ENCODE assay signal across 18 cellular contexts in genomic region chr19:2970201-2970838, GRCh38. TPM values are rescaled to one million over a fixed set of nuclear protein-coding genes. Genes with fewer than 3 reads are reported as not detected.
DNase-seq lines count a peak whose midpoint lies in the region; ATAC-seq, FAIRE-seq and TF ChIP-seq lines count a peak whose summit lies in the region.
"Had no signal": no experiment of that assay in that cellular context is flagged by ENCODE, and none has a peak within 500 bp of the region (broad histone marks: within the 10 kb centered on the region; RNA-seq: fewer than 3 reads in every experiment).

No MANE protein-coding gene starts in this region.

- no TSS peak for BruUV-seq in IMR-90 (replicated peaks; lab: Mats Ljungman, UMichigan)

- POLR2A ChIA-PET in IMR-90 (lab: Charles Lee; ENCODE audit: unreplicated experiment): no interaction called here

- no peak overlapping the region for H3K4me3 Mint-ChIP-seq in astrocyte (ENCODE audit: unreplicated experiment)
- H3K4me3 Mint-ChIP-seq: activated CD8-positive, alpha-beta T cell treated with anti-CD3 and anti-CD28 coated beads for 36 hours; brain had no signal

- H3K9me1 ChIP-seq in IMR-90 (ENCODE audit: insufficient read depth, low read length): no peaks in the 10 kb centered on the region

- H4K8ac ChIP-seq in IMR-90 (ENCODE audit: low read depth in 2 of 2, low read length in 2 of 2): no peak overlapping the region

- H3K36me3 Mint-ChIP-seq in astrocyte (ENCODE audit: low read depth, unreplicated experiment): no peaks in the 10 kb centered on the region
- H3K36me3 Mint-ChIP-seq: brain had no signal

- dilution Hi-C loops in IMR-90 (cut with HindIII; ENCODE audit: low sequenced_read_pairs, unreplicated experiment): no loop called here

- no peak overlapping the region for H3K56ac ChIP-seq in IMR-90 (ENCODE audit: extremely low read depth, insufficient read depth, low read length)

- 40% methylated on average over 1 of the region's 9 CpGs; no CpG with 5 or more reads in 1 of the 2 experiments for WGBS in IMR-90 (ENCODE audit: extremely low coverage in 2 of 2, insufficient read length in 1 of 2), 2 experiments
- 61 to 84% (median 72%) methylated on average over 8 to 9 of the region's 9 CpGs for WGBS in spleen, 5 donors

- H4K20me1 ChIP-seq in IMR-90 (ENCODE audit: insufficient read depth, low read length) (no peaks in the 10 kb centered on the region), astrocyte (ENCODE audit: insufficient read depth, low read length) (no peaks in the 10 kb centered on the region)

- H2BK5ac ChIP-seq in IMR-90 (ENCODE audit: low read depth, low read length, poor library complexity, severe bottlenecking): no peak overlapping the region

- intact Hi-C loops in IMR-90 (cut with micrococcal nuclease): no loop called here
- intact Hi-C loops in spleen (cut with DNase I; ENCODE audit: low total_unique reads): loop anchor here (10.0 kb wide), 1 partner anchor 64 kb away; no protein-coding TSS in a partner anchor

- no peak overlapping the region for H2AK5ac ChIP-seq in IMR-90 (ENCODE audit: low read depth, low read length)

- H2BK20ac ChIP-seq in IMR-90 (ENCODE audit: low read depth, low read length): no peak overlapping the region

- TF ChIP-seq POLR2A in IMR-90 (IDR thresholded peaks at IDR 0.05; ENCODE audit: low read depth, low read length) (no peak), spleen (IDR thresholded peaks at IDR 0.05) (no peak)

- no peak overlapping the region for H3K14ac ChIP-seq in IMR-90 (replicated peaks; ENCODE audit: low read depth, low read length)

- no peak overlapping the region; the same call in 1 of the 2 replicates for H4K5ac ChIP-seq in IMR-90 (ENCODE audit: low read depth, low read length)

- H3K9ac ChIP-seq in IMR-90 (ENCODE audit: low read depth, low read length): no peak overlapping the region
- H3K9ac ChIP-seq in astrocyte (ENCODE audit: low read length): no peak overlapping the region

- H2BK120ac ChIP-seq in IMR-90 (ENCODE audit: low read depth, low read length): no peak overlapping the region

- H3K18ac ChIP-seq in IMR-90 (ENCODE audit: low read depth, low read length): no peak overlapping the region

- H3K36me3 ChIP-seq in IMR-90 (ENCODE audit: control insufficient read depth, insufficient read depth, low read length) (no peaks in the 10 kb centered on the region), astrocyte (ENCODE audit: insufficient read depth, low read length) (no peaks in the 10 kb centered on the region), spleen (no peaks in the 10 kb centered on the region)
- H3K36me3 ChIP-seq in effector memory CD4-positive, alpha-beta T cell (ENCODE audit: control insufficient read depth, insufficient read depth, low read length): no peaks in the 10 kb centered on the region
- H3K36me3 ChIP-seq: pancreas had no signal

- FAIRE-seq in astrocyte (lab: Jason Lieb, UNC): no peak
- FAIRE-seq: endometrium, GM12891, pancreas had no signal

- H2AFZ ChIP-seq in IMR-90 (replicated peaks; ENCODE audit: low read length, poor library complexity): no peak overlapping the region
- H2AFZ ChIP-seq in astrocyte (ENCODE audit: low read depth, low read length): no peak overlapping the region

- H3K4me2 ChIP-seq in IMR-90 (ENCODE audit: low read depth, low read length) (no peak overlapping the region), astrocyte (ENCODE audit: low read length) (no peak overlapping the region)

- H3K23ac ChIP-seq in IMR-90 (ENCODE audit: low read depth, low read length): no peak overlapping the region

- in situ Hi-C loops in IMR-90 (cut with MboI; ENCODE audit: low sequenced_read_pairs): loop anchor here (25.0 kb wide), 1 partner anchor 517 kb away; the partner anchor contains the start of genes SMIM24 and SMIM44

- no peak for TF ChIP-seq RAD21 in IMR-90 (IDR thresholded peaks at IDR 0.05; ENCODE audit: low read length)

- no peak overlapping the region for H2AK9ac ChIP-seq in IMR-90 (replicated peaks; ENCODE audit: low read depth, low read length, poor library complexity)

- peak; percentile 65 for ATAC-seq in IMR-90 (ENCODE audit: low read depth)
- ATAC-seq: activated CD8-positive, alpha-beta T cell treated with anti-CD3 and anti-CD28 coated beads for 36 hours had no signal

- H3K4me3 ChIP-seq in IMR-90 (ENCODE audit: insufficient read depth, low read depth, low read length): no peak overlapping the region
- H3K4me3 ChIP-seq in astrocyte (ENCODE audit: insufficient read depth, low read depth, low read length): no peak overlapping the region
- no peak overlapping the region for H3K4me3 ChIP-seq in spleen
- H3K4me3 ChIP-seq in effector memory CD4-positive, alpha-beta T cell (ENCODE audit: insufficient read depth, low read depth, low read length, poor library complexity, severe bottlenecking): no peak overlapping the region
- H3K4me3 ChIP-seq: pancreas had no signal

- DNase-seq in IMR-90: no peak
- DNase-seq in astrocyte (ENCODE audit: low read depth): peak; percentile 6
- DNase-seq in iris pigment epithelial cell (ENCODE audit: low read depth): peak; percentile 53
- no peak for DNase-seq in spleen
- no peak for DNase-seq in dermis blood vessel endothelial cell
- no peak for DNase-seq in SW 1271 (lab: John Stamatoyannopoulos, UW)
- no peak for DNase-seq in effector memory CD4-positive, alpha-beta T cell
- no peak for DNase-seq in medulla oblongata (ENCODE audit: extremely low spot score)
- DNase-seq: activated CD8-positive, alpha-beta T cell treated with anti-CD3 and anti-CD28 coated beads for 36 hours; C1 segment of cervical spinal cord; EL; NCI-H1436 treated with DMSO at 0.1 percent for 48 hours; pancreas; SHP77 treated with DMSO at 0.1 percent for 48 hours had no signal

- no peak overlapping the region for H2BK15ac ChIP-seq in IMR-90 (ENCODE audit: low read depth, low read length)

- no peaks in the 10 kb centered on the region for H3K4me1 Mint-ChIP-seq in astrocyte (ENCODE audit: low read depth, unreplicated experiment)

- no peak overlapping the region for H3K4ac ChIP-seq in IMR-90 (ENCODE audit: low read depth, low read length)

- no peaks in the 10 kb centered on the region for H3K9me3 Mint-ChIP-seq in astrocyte (ENCODE audit: unreplicated experiment)
- H3K9me3 Mint-ChIP-seq: activated CD8-positive, alpha-beta T cell treated with anti-CD3 and anti-CD28 coated beads for 36 hours; activated T-helper 2 cell treated with anti-CD3 and anti-CD28 coated beads, Interferon-gamma antibody, Interleukin-2, Interleukin-4, amounts not matched to agents 10 μg/mL and 5 μg/mL and 100 μg/mL, durations not matched to agents 14 hours and 24 hours and 36 hours; brain had no signal

- H3K27ac ChIP-seq in IMR-90 (ENCODE audit: insufficient read depth, low read length) (no peak overlapping the region), astrocyte (ENCODE audit: low read depth, low read length) (no peak overlapping the region), spleen (peak overlapping the region in 7 of 8 donors; percentile 55 to 85 (median 80))
- H3K27ac ChIP-seq in effector memory CD4-positive, alpha-beta T cell (ENCODE audit: insufficient read depth, low read length, poor library complexity, severe bottlenecking): no peak overlapping the region

- no peaks in the 10 kb centered on the region for H3K79me1 ChIP-seq in IMR-90 (ENCODE audit: low read depth in 1 of 2, low read length in 2 of 2)

- no peak overlapping the region for H4K91ac ChIP-seq in IMR-90 (ENCODE audit: insufficient read depth, low read depth, low read length)

- CTCF ChIA-PET in IMR-90 (lab: Yijun Ruan, JAX): no interaction called here

- H3K9me3 ChIP-seq in IMR-90 (ENCODE audit: control insufficient read depth, insufficient read depth, low read length) (no peaks in the 10 kb centered on the region), astrocyte (ENCODE audit: insufficient read depth, low read depth, low read length) (no peaks in the 10 kb centered on the region), spleen (no peaks in the 10 kb centered on the region)
- H3K9me3 ChIP-seq in effector memory CD4-positive, alpha-beta T cell (ENCODE audit: control insufficient read depth, low read length): no peaks in the 10 kb centered on the region
- H3K9me3 ChIP-seq: pancreas had no signal

- TF ChIP-seq CTCF in IMR-90 (conservative IDR thresholded peaks at IDR 0.05; ENCODE audit: low read depth, low read length) (no peak), astrocyte (IDR thresholded peaks at IDR 0.05; ENCODE audit: insufficient read depth, low read depth, low read length) (no peak), spleen (IDR thresholded peaks at IDR 0.05 in 8 of 11, conservative IDR thresholded peaks at IDR 0.05 in 3 of 11) (no peak)

- H3K27me3 ChIP-seq in IMR-90 (ENCODE audit: control insufficient read depth, insufficient read depth, low read length) (no peaks in the 10 kb centered on the region; the same call in 1 of the 2 replicates), astrocyte (ENCODE audit: insufficient read depth, low read length) (peaks cover 13% of the 10 kb centered on the region), spleen (replicated peaks in 1 of 7) (peaks cover 0 to 9% (median 0%) of the 10 kb centered on the region in 7 donors)
- H3K27me3 ChIP-seq in effector memory CD4-positive, alpha-beta T cell (replicated peaks; ENCODE audit: control insufficient read depth, insufficient read depth, low read length, poor library complexity, severe bottlenecking): no peaks in the 10 kb centered on the region
- H3K27me3 ChIP-seq: pancreas had no signal

- no peak overlapping the region for H3K27ac Mint-ChIP-seq in astrocyte (ENCODE audit: unreplicated experiment)
- H3K27ac Mint-ChIP-seq: activated CD8-positive, alpha-beta T cell treated with anti-CD3 and anti-CD28 coated beads for 36 hours; activated T-helper 2 cell treated with anti-CD3 and anti-CD28 coated beads, Interferon-gamma antibody, Interleukin-2, Interleukin-4, amounts not matched to agents 10 μg/mL and 5 μg/mL and 100 μg/mL, durations not matched to agents 14 hours and 24 hours and 36 hours had no signal

- peaks cover 4% of the 10 kb centered on the region; the same call in 1 of the 2 replicates for H3K4me1 ChIP-seq in IMR-90 (ENCODE audit: control insufficient read depth, insufficient read depth, low read length)
- H3K4me1 ChIP-seq in astrocyte (ENCODE audit: insufficient read depth, low read length): no peaks in the 10 kb centered on the region
- peaks cover 10 to 84% (median 63%) of the 10 kb centered on the region in 6 donors for H3K4me1 ChIP-seq in spleen
- peaks cover 4% of the 10 kb centered on the region for H3K4me1 ChIP-seq in effector memory CD4-positive, alpha-beta T cell (ENCODE audit: control insufficient read depth, insufficient read depth, low read length, poor library complexity, severe bottlenecking)

- peaks cover 55% of the 10 kb centered on the region for H3K27me3 Mint-ChIP-seq in astrocyte (ENCODE audit: low read depth, unreplicated experiment)

- H3K79me2 ChIP-seq in astrocyte (ENCODE audit: insufficient read depth, low read length): no peaks in the 10 kb centered on the region

RNA-seq across cellular contexts. Expression of gene TLE6, which starts 7.0 kb away (rescaled TPM):
- total RNA-seq in IMR-90 (2012; rRNA removed) (under 0.01 and 0.28 TPM in 2 replicates), astrocyte (0.11 TPM in 1 of 2 replicates, not detected in the other), spleen (1 to 10 TPM in 5 of 7 donors, under 1 TPM in 2; 0.60 to 4.1 (median 1.4) TPM), dermis blood vessel endothelial cell (2.0 and 2.7 TPM in 2 replicates)
- polyA plus RNA-seq in IMR-90 (2012; rRNA removed) (0.17 TPM in 1 of 2 replicates, not detected in the other), spleen (1 to 10 TPM; 1.9 to 2.7 (median 2.2) TPM)
- 0.14 TPM in 1 of 2 replicates, not detected in the other for polyA plus RNA-seq in IMR-90 (2012; cell fraction: cytosol; rRNA removed)
- 0.50 and 0.67 TPM in 2 replicates for polyA plus RNA-seq in IMR-90 (2012; cell fraction: nucleus; rRNA removed; ENCODE audit: low replicate concordance)

RNA-seq across cellular contexts. Expression of gene ZNF77, which starts 25.5 kb away (rescaled TPM):
- total RNA-seq in IMR-90 (2012; rRNA removed) (5.3 and 6.5 TPM in 2 replicates), astrocyte (1.4 and 1.5 TPM in 2 replicates), spleen (1 to 10 TPM; 3.9 to 7.5 (median 4.5) TPM), dermis blood vessel endothelial cell (6.4 and 7.8 TPM in 2 replicates)
- polyA plus RNA-seq in IMR-90 (2012; rRNA removed) (3.6 and 3.9 TPM in 2 replicates), spleen (1 to 10 TPM; 2.2 to 2.9 (median 2.8) TPM)
- polyA plus RNA-seq in IMR-90 (2012; cell fraction: cytosol; rRNA removed): 1.1 and 2.7 TPM in 2 replicates
- 2.2 and 8.0 TPM in 2 replicates for polyA plus RNA-seq in IMR-90 (2012; cell fraction: nucleus; rRNA removed; ENCODE audit: low replicate concordance)

RNA-seq across cellular contexts. Expression of gene TLE2, which starts 58.8 kb away (rescaled TPM):
- under 0.01 and 0.28 TPM in 2 replicates for total RNA-seq in IMR-90 (2012; rRNA removed)
- 0.41 and 0.72 TPM in 2 replicates for polyA plus RNA-seq in IMR-90 (2012; rRNA removed)
- polyA plus RNA-seq in IMR-90 (2012; cell fraction: cytosol; rRNA removed): 0.42 and 0.45 TPM in 2 replicates
- 3.8 and 3.9 TPM in 2 replicates for polyA plus RNA-seq in IMR-90 (2012; cell fraction: nucleus; rRNA removed; ENCODE audit: low replicate concordance)
- total RNA-seq in astrocyte: 0.48 and 0.79 TPM in 2 replicates
- total RNA-seq in spleen: 10 to 100 TPM; 31.7 to 88.0 (median 40.2) TPM
- 10 to 100 TPM; 12.0 to 46.7 (median 22.8) TPM for polyA plus RNA-seq in spleen
- 21.8 and 25.7 TPM in 2 replicates for total RNA-seq in dermis blood vessel endothelial cell

Comparison
In these comparisons a context has a peak if more than half of its experiments do, and no peak if none do; other contexts are left out.
1. DNase-seq: peak in astrocyte (single experiment) and iris pigment epithelial cell (single experiment); none in IMR-90 (single experiment), spleen (single experiment), dermis blood vessel endothelial cell (single experiment), SW 1271 (0 of 2), effector memory CD4-positive, alpha-beta T cell (0 of 3) and medulla oblongata (single experiment).
2. H3K27ac ChIP-seq: peak in spleen (7 of 8); none in IMR-90 (single experiment), astrocyte (single experiment) and effector memory CD4-positive, alpha-beta T cell (single experiment).
3. RNA of gene TLE2, which starts 58.8 kb away (total RNA-seq): 31.7 to 88.0 TPM in spleen and 21.8 to 25.7 TPM in dermis blood vessel endothelial cell; 0.48 to 0.79 TPM in astrocyte and under 0.01 to 0.28 TPM in IMR-90; every median in the first group is over 10 times any median in the second.